8 cellular contexts compared by ENCODE assay signal in the genomic region with DNA sequence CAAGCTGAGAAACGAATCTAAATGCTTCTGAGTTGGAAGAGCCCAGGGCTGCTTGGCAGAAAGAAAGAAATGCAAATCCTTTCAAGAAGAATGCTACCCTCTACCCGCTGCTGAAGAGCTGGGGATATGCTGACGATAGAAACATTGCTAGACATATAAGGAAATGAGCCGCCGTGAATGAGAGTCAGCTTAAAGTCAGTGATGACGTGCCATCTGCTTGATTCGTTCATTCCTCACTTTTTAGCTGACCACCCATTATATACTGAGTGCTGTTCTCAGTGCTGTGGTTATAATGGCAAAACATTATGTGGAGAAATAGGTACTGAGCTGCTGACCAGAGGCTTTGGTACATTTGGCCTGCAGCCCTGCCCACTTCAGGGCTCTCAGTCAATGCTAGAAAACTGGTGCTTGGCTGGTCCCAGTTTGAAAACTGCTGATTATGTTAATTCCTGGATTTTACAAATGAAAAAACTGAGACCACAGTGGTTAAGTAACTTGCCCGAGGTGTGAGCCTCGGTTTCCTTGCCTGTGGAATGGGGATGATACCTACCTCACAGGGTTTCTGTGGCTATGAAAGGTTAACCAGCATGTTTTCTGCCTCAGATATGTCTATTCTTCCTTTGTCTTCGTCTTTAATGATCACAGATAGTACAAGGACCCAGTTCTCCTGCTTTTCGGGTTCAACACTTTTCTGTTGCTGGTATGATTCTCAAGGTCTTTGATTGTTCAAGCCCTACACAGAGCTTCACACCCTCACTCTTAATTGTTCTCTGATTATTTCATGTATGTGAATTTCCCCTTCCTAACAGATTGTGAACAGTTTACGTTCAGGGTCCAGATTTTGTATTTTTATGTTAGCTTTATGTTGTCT. TPM values are rescaled to one million over a fixed set of nuclear protein-coding genes. Genes with fewer than 3 reads are reported as not detected.
DNase-seq lines count a peak whose midpoint lies in the region; ATAC-seq, FAIRE-seq and TF ChIP-seq lines count a peak whose summit lies in the region.

No MANE protein-coding gene starts in this region.

- TF ChIP-seq CTCF in AG09319 (IDR thresholded peaks at IDR 0.05; ENCODE audit: low read depth, low read length) (no peak), choroid plexus epithelial cell (conservative IDR thresholded peaks at IDR 0.05; ENCODE audit: low read depth, low read length) (no peak), kidney (IDR thresholded peaks at IDR 0.05; ENCODE audit: borderline replicate concordance, extremely low read depth, insufficient read depth) (no peak)

- no peaks in the 10 kb centered on the region; the same call in 1 of the 2 replicates for H3K36me3 ChIP-seq in MG63
- H3K36me3 ChIP-seq in mesenchymal stem cell (ENCODE audit: control insufficient read depth in 1 of 2, insufficient read depth in 2 of 2, low read depth in 1 of 2, low read length in 2 of 2): peaks cover 0 to 3% of the 10 kb centered on the region in 2 experiments
- no peaks in the 10 kb centered on the region for H3K36me3 ChIP-seq in kidney (ENCODE audit: control insufficient read depth in 1 of 2, insufficient read depth in 2 of 2, low read length in 2 of 2)

- H3K27ac ChIP-seq in mesenchymal stem cell (ENCODE audit: low read length, poor library complexity, severe bottlenecking) (peak overlapping the region; percentile 51), kidney (ENCODE audit: low read depth in 2 of 2, low read length in 2 of 2) (peak overlapping the region in 1 of 2 donors; percentile 39)

- H2BK15ac ChIP-seq in mesenchymal stem cell (ENCODE audit: low read depth, poor library complexity, severe bottlenecking): no peak overlapping the region

- intact Hi-C loops in kidney (cut with DNase I): no loop called here

- H3K18ac ChIP-seq in mesenchymal stem cell (ENCODE audit: low read depth in 1 of 2, low read length in 2 of 2): no peak overlapping the region

- DNase-seq in AG09319 (ENCODE audit: extremely low read depth, low read depth) (peak; percentile 75), MG63 (peak; percentile 24), choroid plexus epithelial cell (ENCODE audit: low read depth) (peak; percentile 70), mesenchymal stem cell (no peak), kidney (no peak), GM19239 (ENCODE audit: insufficient read length, low spot score) (no peak)
- DNase-seq in stimulated activated CD4-positive, alpha-beta T cell treated with anti-CD3 and anti-CD28 coated beads, Interleukin-4, amount 100 ng/mL, for 1 hour: no peak

- H3K9me3 ChIP-seq in MG63 (no peaks in the 10 kb centered on the region), mesenchymal stem cell (ENCODE audit: control insufficient read depth, low read length) (no peaks in the 10 kb centered on the region), kidney (ENCODE audit: control insufficient read depth in 1 of 2, low read length in 2 of 2) (no peaks in the 10 kb centered on the region)

- no peak overlapping the region for H2BK120ac ChIP-seq in mesenchymal stem cell (ENCODE audit: low read depth, low read length)

- no peak overlapping the region for H4K8ac ChIP-seq in mesenchymal stem cell (ENCODE audit: low read length)

- H3K14ac ChIP-seq in mesenchymal stem cell (ENCODE audit: low read length in 2 of 2): no peak overlapping the region

- WGBS in mesenchymal stem cell: 80% methylated on average over 10 of the region's 12 CpGs

- H3K23ac ChIP-seq in mesenchymal stem cell (ENCODE audit: low read length in 2 of 2): no peak overlapping the region

- H3K4me2 ChIP-seq in mesenchymal stem cell (ENCODE audit: low read length, poor library complexity, severe bottlenecking): no peak overlapping the region

- no peak overlapping the region for H3K4ac ChIP-seq in mesenchymal stem cell (ENCODE audit: low read depth in 1 of 2, low read length in 2 of 2)

- peaks cover 29% of the 10 kb centered on the region for H3K79me1 ChIP-seq in mesenchymal stem cell (replicated peaks; ENCODE audit: low read length, poor library complexity, severe bottlenecking)

- no peak overlapping the region for H2AFZ ChIP-seq in mesenchymal stem cell (ENCODE audit: low read depth, low read length)

- H3K27me3 ChIP-seq in MG63 (no peaks in the 10 kb centered on the region), mesenchymal stem cell (ENCODE audit: control insufficient read depth in 1 of 2, insufficient read depth in 1 of 2, low read length in 2 of 2) (no peaks in the 10 kb centered on the region)

- H4K91ac ChIP-seq in mesenchymal stem cell (ENCODE audit: low read length): no peak overlapping the region

- no peak overlapping the region for H2BK12ac ChIP-seq in mesenchymal stem cell (ENCODE audit: low read length in 2 of 2)

- H3K9ac ChIP-seq in mesenchymal stem cell (ENCODE audit: low read length) (no peak overlapping the region), kidney (ENCODE audit: low read length in 2 of 2) (peak overlapping the region in 1 of 2 donors; percentile 23)

- H3K4me3 ChIP-seq in MG63 (no peak overlapping the region), choroid plexus epithelial cell (ENCODE audit: low read depth, low read length) (no peak overlapping the region), mesenchymal stem cell (ENCODE audit: insufficient read depth in 1 of 2, low read depth in 1 of 2, low read length in 2 of 2) (no peak overlapping the region), kidney (ENCODE audit: low read length in 2 of 2) (no peak overlapping the region)

- ATAC-seq in HG03139 (IDR thresholded peaks at IDR 0.05; ENCODE audit: unreplicated experiment): no peak

- no peak overlapping the region for H2AK5ac ChIP-seq in mesenchymal stem cell (ENCODE audit: low read length, severe bottlenecking)

- peaks cover 7% of the 10 kb centered on the region for H3K4me1 ChIP-seq in mesenchymal stem cell (ENCODE audit: control insufficient read depth, insufficient read depth, low read depth, low read length)
- peaks cover 2 to 6% of the 10 kb centered on the region in 2 donors for H3K4me1 ChIP-seq in kidney (ENCODE audit: control insufficient read depth in 1 of 2, insufficient read depth in 1 of 2, low read depth in 1 of 2, low read length in 2 of 2)

- H2BK5ac ChIP-seq in mesenchymal stem cell (ENCODE audit: low read depth, low read length, poor library complexity, severe bottlenecking): no peak overlapping the region

- FAIRE-seq in kidney (lab: Jason Lieb, UNC) (no peak), GM19239 (lab: Jason Lieb, UNC) (no peak)

RNA-seq across cellular contexts. Expression of a gene that starts 27.7 kb away (rescaled TPM):
- total RNA-seq in MG63 (2014; rRNA removed; shearing (Covaris generic); ENCODE audit: low replicate concordance): 10.4 and 19.1 TPM in 2 replicates
- 19.5 TPM for polyA plus RNA-seq in mesenchymal stem cell (2013, experiment 1 of 2)
- 17.6 TPM for polyA plus RNA-seq in mesenchymal stem cell (2013, experiment 2 of 2)
- total RNA-seq in kidney: 114 TPM
- 3.3 TPM for polyA plus RNA-seq in kidney (ENCODE audit: insufficient read depth, low read depth, low replicate concordance)

Comparison
In these comparisons a context has a peak if more than half of its experiments do, and no peak if none do; other contexts are left out.
1. DNase-seq: peak in AG09319 (single experiment), MG63 (single experiment) and choroid plexus epithelial cell (single experiment); none in mesenchymal stem cell (single experiment), kidney (single experiment), stimulated activated CD4-positive, alpha-beta T cell treated with anti-CD3 and anti-CD28 coated beads, Interleukin-4, amount 100 ng/mL, for 1 hour (single experiment) and GM19239 (single experiment).